In genomic region chr1:1425753-1426495, GRCh38 we compare ENCODE assay signal across 13 cellular contexts. TPM values are rescaled to one million over a fixed set of nuclear protein-coding genes. Genes with fewer than 3 reads are reported as not detected.
DNase-seq lines count a peak whose midpoint lies in the region; ATAC-seq, FAIRE-seq and TF ChIP-seq lines count a peak whose summit lies in the region.
"Had no signal": no experiment of that assay in that cellular context is flagged by ENCODE, and none has a peak within 500 bp of the region (broad histone marks: within the 10 kb centered on the region; RNA-seq: fewer than 3 reads in every experiment).

No MANE protein-coding gene starts in this region.

- peak overlapping the region; percentile 64 for H4K5ac ChIP-seq in H1 (ENCODE audit: insufficient read length, low read depth, low read length)

- peak overlapping the region; percentile 89 for H3K18ac ChIP-seq in H1 (ENCODE audit: extremely low read depth, low read length)

- FAIRE-seq in H1 (lab: Jason Lieb, UNC), result no peak

- H4K91ac ChIP-seq in H1 (replicated peaks; ENCODE audit: insufficient read length, low read length), result peak overlapping the region; percentile 97

- intact Hi-C loops in HCT116 (cut with micrococcal nuclease), result no loop called here

- H3K14ac ChIP-seq in H1 (ENCODE audit: insufficient read length), result peak overlapping the region; percentile 29

- H4K8ac ChIP-seq in H1 (ENCODE audit: extremely low read depth, insufficient read depth, low read length), result peak overlapping the region; percentile 86

- peak overlapping the region; percentile 97; the same call in 1 of the 2 replicates for H2BK15ac ChIP-seq in H1 (ENCODE audit: low read length)

- no peak overlapping the region for H3K4me2 ChIP-seq in HCT116 (ENCODE audit: low read length)
- H3K4me2 ChIP-seq in H1 (ENCODE audit: insufficient read depth in 1 of 2, low read depth in 2 of 2, low read length in 2 of 2), result peak overlapping the region; percentile 49 to 56; a peak in 3 of 4 replicates

- H3K9ac ChIP-seq in HCT116 (ENCODE audit: low read length), result no peak overlapping the region
- H3K9ac ChIP-seq in H1 (replicated peaks in 1 of 4; ENCODE audit: extremely low read depth in 1 of 4, low read depth in 3 of 4, low read length in 3 of 4), result no peak overlapping the region

- H3K4me3 ChIP-seq in HCT116 (replicated peaks in 1 of 2; ENCODE audit: low read depth in 1 of 2, low read length in 2 of 2) (no peak overlapping the region), H1 (ENCODE audit: extremely low read depth in 1 of 4, insufficient read depth in 2 of 4, low read depth in 3 of 4, low read length in 4 of 4) (peak overlapping the region in 3 of 4 experiments; percentile 11 to 38 (median 14); a peak in 4 of 8 replicates), MG63 (no peak overlapping the region)

- WGBS in H1 (ENCODE audit: extremely low coverage in 1 of 2, insufficient coverage in 1 of 2, insufficient read length in 1 of 2, insufficient replicate concordance in 2 of 2, low coverage in 1 of 2, low lambda C conversion rate in 2 of 2, missing lambda C conversion rate in 1 of 2), 2 experiments, result 60% methylated on average over 26 of the region's 33 CpGs; no CpG with 5 or more reads in 1 of the 2 experiments

- H4K20me1 ChIP-seq in HCT116 (ENCODE audit: insufficient read depth) (no peaks in the 10 kb centered on the region), H1 (replicated peaks in 1 of 2; ENCODE audit: control insufficient read depth in 1 of 2, insufficient read depth in 2 of 2, low read length in 2 of 2) (no peaks in the 10 kb centered on the region)

- H3K9me3 ChIP-seq in HCT116 (ENCODE audit: control insufficient read depth in 1 of 2, insufficient read depth in 1 of 2, low read depth in 1 of 2, low read length in 2 of 2) (no peaks in the 10 kb centered on the region), H1 (ENCODE audit: insufficient read depth in 2 of 2, low read depth in 1 of 2, low read length in 1 of 2) (peaks cover 0 to 3% of the 10 kb centered on the region in 2 experiments; a peak in 1 of 4 replicates), MG63 (no peaks in the 10 kb centered on the region)

- CTCF ChIA-PET in HCT116 (lab: Charles Lee) (no interaction called here), H1 (lab: Charles Lee; ENCODE audit: partially characterized antibody) (interaction anchor here (1.3 to 3.4 kb wide), 4 partner anchors 15 to 79 kb away, joined by 3 to 14 read pairs (median 4); no protein-coding TSS in a partner anchor)

- peaks cover 26 to 55% of the 10 kb centered on the region in 2 experiments for H3K4me1 ChIP-seq in HCT116 (ENCODE audit: control insufficient read depth in 1 of 2, insufficient read depth in 2 of 2, low read length in 2 of 2)
- H3K4me1 ChIP-seq in H1 (replicated peaks in 1 of 4; ENCODE audit: control insufficient read depth in 3 of 4, insufficient read depth in 4 of 4, low read length in 3 of 4), result peaks cover 0 to 39% (median 27%) of the 10 kb centered on the region in 4 experiments; a peak in 6 of 7 replicates

- no TSS peak for BruUV-seq in HCT116 (replicated peaks; lab: Mats Ljungman, UMichigan)

- peak overlapping the region; percentile 65 for H3K4ac ChIP-seq in H1 (replicated peaks; ENCODE audit: insufficient read length, low read depth, low read length)

- TF ChIP-seq POLR2A in HCT116 (IDR thresholded peaks at IDR 0.05; ENCODE audit: borderline replicate concordance, extremely low read depth, insufficient read depth, insufficient read length), result no peak
- no peak for TF ChIP-seq POLR2A in H1 (IDR thresholded peaks at IDR 0.05; ENCODE audit: control extremely low read depth in 1 of 2, low read depth in 2 of 2, low read length in 2 of 2)

- peak overlapping the region; percentile 15 for H2BK120ac ChIP-seq in H1 (replicated peaks; ENCODE audit: low read depth, low read length)

- TF ChIP-seq CTCF in HCT116 (IDR thresholded peaks at IDR 0.05 in 2 of 3, conservative IDR thresholded peaks at IDR 0.05 in 1 of 3; ENCODE audit: borderline replicate concordance in 1 of 3, insufficient read depth in 1 of 3, low read depth in 2 of 3, low read length in 2 of 3), result no peak
- TF ChIP-seq CTCF in H1 (IDR thresholded peaks at IDR 0.05; ENCODE audit: control extremely low read depth in 1 of 3, insufficient read depth in 1 of 3, low read depth in 1 of 3, low read length in 3 of 3), result no peak
- no peak for TF ChIP-seq CTCF in nephron (IDR thresholded peaks at IDR 0.05; ENCODE audit: unreplicated experiment in 3 of 3)

- H3K79me2 ChIP-seq in HCT116 (ENCODE audit: insufficient read depth, low read length) (no peaks in the 10 kb centered on the region), H1 (ENCODE audit: control insufficient read depth in 1 of 2, insufficient read depth in 2 of 2, low read length in 2 of 2) (no peaks in the 10 kb centered on the region)

- peak overlapping the region; percentile 55 to 67 (median 56) for H3K4me3 Mint-ChIP-seq in nephron
- H3K4me3 Mint-ChIP-seq in activated T-cell treated with anti-CD3 and anti-CD28 coated beads, Interleukin-2, amount 50 U/mL, for 72 hours, result peak overlapping the region in 1 of 2 donors; percentile 67
- H3K4me3 Mint-ChIP-seq: CD8-positive, alpha-beta T cell had no signal

- peaks cover 20% of the 10 kb centered on the region for H3K4me1 Mint-ChIP-seq in nephron
- H3K4me1 Mint-ChIP-seq in activated T-cell treated with anti-CD3 and anti-CD28 coated beads, Interleukin-2, amount 50 U/mL, for 72 hours (ENCODE audit: low read depth), result peaks cover 12% of the 10 kb centered on the region

- H3K27me3 ChIP-seq in HCT116 (ENCODE audit: insufficient read depth, low read length), result no peaks in the 10 kb centered on the region
- no peaks in the 10 kb centered on the region; a peak in 1 of 7 replicates for H3K27me3 ChIP-seq in H1 (replicated peaks in 1 of 4; ENCODE audit: control insufficient read depth in 3 of 4, extremely low read depth in 1 of 4, insufficient read depth in 3 of 4, low read length in 3 of 4)
- no peaks in the 10 kb centered on the region for H3K27me3 ChIP-seq in MG63

- TF ChIP-seq RAD21 in HCT116 (IDR thresholded peaks at IDR 0.05; ENCODE audit: low read depth), result no peak
- no peak for TF ChIP-seq RAD21 in H1 (IDR thresholded peaks at IDR 0.05 in 1 of 2, conservative IDR thresholded peaks at IDR 0.05 in 1 of 2; ENCODE audit: low read depth in 2 of 2, low read length in 2 of 2)

- H3K27ac Mint-ChIP-seq in nephron, result peak overlapping the region in 1 of 3 experiments; percentile 58
- no peak overlapping the region for H3K27ac Mint-ChIP-seq in activated T-cell treated with anti-CD3 and anti-CD28 coated beads, Interleukin-2, amount 50 U/mL, for 72 hours
- H3K27ac Mint-ChIP-seq: CD8-positive, alpha-beta T cell had no signal

- H3K23me2 ChIP-seq in H1 (ENCODE audit: low read depth, low read length), result peaks cover 6% of the 10 kb centered on the region; the same call in 1 of the 2 replicates

- peak overlapping the region; percentile 94; the same call in 1 of the 2 replicates for H2BK12ac ChIP-seq in H1 (ENCODE audit: low read depth, low read length)

- no peaks in the 10 kb centered on the region for H3K27me3 Mint-ChIP-seq in nephron (ENCODE audit: low read depth)
- H3K27me3 Mint-ChIP-seq in activated T-cell treated with anti-CD3 and anti-CD28 coated beads, Interleukin-2, amount 50 U/mL, for 72 hours (ENCODE audit: low read depth), result peaks cover 26% of the 10 kb centered on the region

- RAD21 ChIA-PET in HCT116 (lab: Charles Lee; ENCODE audit: low non-redundant PET in 1 of 2, low total read pairs in 2 of 2, uncharacterized antibody in 2 of 2, unreplicated experiment in 2 of 2), result no interaction called here

- no peak overlapping the region for H2AFZ ChIP-seq in HCT116 (ENCODE audit: low read depth, low read length, poor library complexity, severe bottlenecking)
- H2AFZ ChIP-seq in H1 (ENCODE audit: low read length), result no peak overlapping the region

- peak overlapping the region; percentile 90; the same call in 1 of the 2 replicates for H2BK20ac ChIP-seq in H1 (ENCODE audit: low read length)

- peak overlapping the region; percentile 70 for H3K56ac ChIP-seq in H1 (replicated peaks; ENCODE audit: insufficient read length, low read depth, low read length)

- H3K9me2 ChIP-seq in HCT116 (ENCODE audit: insufficient read depth), result no peaks in the 10 kb centered on the region

- H3K27ac ChIP-seq in HCT116 (ENCODE audit: low read depth, low read length) (no peak overlapping the region), H1 (ENCODE audit: low read depth, low read length) (no peak overlapping the region)

- DNase-seq in C1 segment of cervical spinal cord (lab: John Stamatoyannopoulos, UW), result peak in 12 of 14 donors; percentile 15 to 83 (median 64)
- DNase-seq in HCT116 (ENCODE audit: low read depth, low spot score), result no peak
- DNase-seq in H1 (ENCODE audit: low read depth in 1 of 2, low spot score in 2 of 2), result peak in 1 of 2 experiments; percentile 73
- no peak for DNase-seq in glomerular visceral epithelial cell (ENCODE audit: extremely low spot score)
- no peak for DNase-seq in MG63
- DNase-seq in activated T-cell treated with anti-CD3 and anti-CD28 coated beads, Interleukin-2, amount 50 U/mL, for 72 hours, result no peak
- DNase-seq: CD8-positive, alpha-beta T cell; foreskin melanocyte; NCI-H146; stimulated activated CD4-positive, alpha-beta T cell treated with anti-CD3 and anti-CD28 coated beads, Interleukin-12 subunit alpha, Interleukin-12 subunit beta, amount 100 ng/mL, for 4 hours had no signal

- no peaks in the 10 kb centered on the region for H3K79me1 ChIP-seq in H1 (ENCODE audit: low read depth, low read length)

- peak overlapping the region; percentile 90; the same call in 1 of the 2 replicates for H2BK5ac ChIP-seq in H1 (ENCODE audit: low read depth, low read length)

- ATAC-seq in HCT116 (peak; percentile 30; the same call in 1 of the 2 replicates), GM21526 (IDR thresholded peaks at IDR 0.05; ENCODE audit: low FRiP score, unreplicated experiment) (no peak)
- no peak for ATAC-seq in activated T-cell treated with anti-CD3 and anti-CD28 coated beads, Interleukin-2, amount 50 U/mL, for 72 hours (replicated peaks in 1 of 2)

- H3K23ac ChIP-seq in H1 (ENCODE audit: insufficient read length), result no peak overlapping the region

- H3K36me3 Mint-ChIP-seq in nephron (ENCODE audit: low read depth), result no peaks in the 10 kb centered on the region
- peaks cover 2% of the 10 kb centered on the region in 2 donors for H3K36me3 Mint-ChIP-seq in activated T-cell treated with anti-CD3 and anti-CD28 coated beads, Interleukin-2, amount 50 U/mL, for 72 hours (ENCODE audit: insufficient read depth in 2 of 2)
- H3K36me3 Mint-ChIP-seq: CD8-positive, alpha-beta T cell had no signal

- no peaks in the 10 kb centered on the region for H3K9me3 Mint-ChIP-seq in nephron
- H3K9me3 Mint-ChIP-seq in activated T-cell treated with anti-CD3 and anti-CD28 coated beads, Interleukin-2, amount 50 U/mL, for 72 hours, result no peaks in the 10 kb centered on the region
- H3K9me3 Mint-ChIP-seq: CD8-positive, alpha-beta T cell had no signal

- TF ChIP-seq EP300 in H1 (IDR thresholded peaks at IDR 0.05; ENCODE audit: borderline replicate concordance in 1 of 2, low read depth in 2 of 2, low read length in 2 of 2), result no peak

- POLR2A ChIA-PET in HCT116 (lab: Charles Lee), result no interaction called here
- POLR2A ChIA-PET in H1 (lab: Charles Lee; ENCODE audit: partially characterized antibody), result interaction anchor here (0.7 to 22.9 kb wide), 8 partner anchors 7 to 50 kb away, joined by 3 to 515 read pairs (median 8); partner anchors contain the start of genes CCNL2, MRPL20 and VWA1

- H2AK5ac ChIP-seq in H1 (ENCODE audit: low read depth, low read length), result 0 out of 2 replicates have a peak overlapping the region, but pooled peaks have one; percentile 7

- H3K36me3 ChIP-seq in HCT116 (ENCODE audit: control insufficient read depth in 1 of 2, insufficient read depth in 2 of 2, low read length in 2 of 2) (no peaks in the 10 kb centered on the region), H1 (ENCODE audit: control insufficient read depth in 2 of 4, insufficient read depth in 4 of 4, low read length in 3 of 4) (no peaks in the 10 kb centered on the region; a peak in 1 of 8 replicates), MG63 (no peaks in the 10 kb centered on the region)

RNA-seq across cellular contexts. Expression of gene ANKRD65, which starts 4.8 kb away (rescaled TPM):
- total RNA-seq in HCT116 (2021; ENCODE audit: unreplicated experiment), result not detected
- 0.06 and 0.07 TPM in 2 replicates for polyA plus RNA-seq in HCT116 (2012)
- 1.8 and 2.2 TPM in 2 replicates for total RNA-seq in H1 (2021; fragmentation: NEBNext Ultra II Directional; extraction: Animal tissue kit (Norgen Biotek cat#: 25700))
- polyA plus RNA-seq in H1 (2011; rRNA removed), result 1.7 and 2.0 TPM in 2 replicates
- 3.2 TPM for polyA plus RNA-seq in H1 (2011; cell fraction: cytosol; rRNA removed)
- polyA plus RNA-seq in H1 (2011; cell fraction: nucleus; rRNA removed), result 6.6 TPM
- polyA plus RNA-seq in H1 (2012, experiment 1 of 2), result 2.6 to 3.5 TPM (median 3.3 TPM) in 4 replicates
- 3.2 TPM for polyA plus RNA-seq in H1 (2012, experiment 2 of 2)
- 1.2 TPM for polyA plus RNA-seq in H1 (2013, experiment 1 of 2)
- polyA plus RNA-seq in H1 (2013, experiment 2 of 2), result 1.3 TPM
- polyA minus RNA-seq in H1 (2011; rRNA and poly(A)+ RNA removed), result 0.73 and 0.80 TPM in 2 replicates
- polyA minus RNA-seq in H1 (2011; cell fraction: cytosol; rRNA and poly(A)+ RNA removed), result 1.7 TPM
- polyA minus RNA-seq in H1 (2011; cell fraction: nucleus; rRNA and poly(A)+ RNA removed), result 2.2 TPM
- not detected in 2 replicates for total RNA-seq in MG63 (2014; rRNA removed; shearing (Covaris generic); ENCODE audit: low replicate concordance)
- total RNA-seq in activated T-cell treated with anti-CD3 and anti-CD28 coated beads, Interleukin-2, amount 50 U/mL, for 72 hours, result under 1 TPM in 1 of 2 donors, not detected in 1; 0.17 TPM
- total RNA-seq: CD8-positive, alpha-beta T cell had no signal

RNA-seq across cellular contexts. Expression of gene VWA1, which starts 9.6 kb away (rescaled TPM):
- 50.6 TPM for total RNA-seq in HCT116 (2021; ENCODE audit: unreplicated experiment)
- polyA plus RNA-seq in HCT116 (2012), result 17.5 and 18.9 TPM in 2 replicates
- 36.6 and 42.0 TPM in 2 replicates for total RNA-seq in H1 (2021; fragmentation: NEBNext Ultra II Directional; extraction: Animal tissue kit (Norgen Biotek cat#: 25700))
- 16.0 and 19.5 TPM in 2 replicates for polyA plus RNA-seq in H1 (2011; rRNA removed)
- 15.8 TPM for polyA plus RNA-seq in H1 (2011; cell fraction: cytosol; rRNA removed)
- 26.0 TPM for polyA plus RNA-seq in H1 (2011; cell fraction: nucleus; rRNA removed)
- 15.3 to 20.4 TPM (median 19.1 TPM) in 4 replicates for polyA plus RNA-seq in H1 (2012, experiment 1 of 2)
- polyA plus RNA-seq in H1 (2012, experiment 2 of 2), result 11.3 TPM
- polyA plus RNA-seq in H1 (2013, experiment 1 of 2), result 32.5 TPM
- 30.8 TPM for polyA plus RNA-seq in H1 (2013, experiment 2 of 2)
- 3.7 and 6.6 TPM in 2 replicates for polyA minus RNA-seq in H1 (2011; rRNA and poly(A)+ RNA removed)
- polyA minus RNA-seq in H1 (2011; cell fraction: cytosol; rRNA and poly(A)+ RNA removed), result 13.1 TPM
- 13.6 TPM for polyA minus RNA-seq in H1 (2011; cell fraction: nucleus; rRNA and poly(A)+ RNA removed)
- total RNA-seq in MG63 (2014; rRNA removed; shearing (Covaris generic); ENCODE audit: low replicate concordance), result 0.59 and 6.2 TPM in 2 replicates
- total RNA-seq in activated T-cell treated with anti-CD3 and anti-CD28 coated beads, Interleukin-2, amount 50 U/mL, for 72 hours, result 1 to 10 TPM in 1 of 2 donors, under 1 TPM in 1; 0.94 to 1.4 TPM
- total RNA-seq: CD8-positive, alpha-beta T cell had no signal

RNA-seq across cellular contexts. Expression of gene MRPL20, which starts 18.8 kb away (rescaled TPM):
- 131 TPM for total RNA-seq in HCT116 (2021; ENCODE audit: unreplicated experiment)
- polyA plus RNA-seq in HCT116 (2012), result 112 and 144 TPM in 2 replicates
- total RNA-seq in H1 (2021; fragmentation: NEBNext Ultra II Directional; extraction: Animal tissue kit (Norgen Biotek cat#: 25700)), result 126 and 130 TPM in 2 replicates
- 138 and 151 TPM in 2 replicates for polyA plus RNA-seq in H1 (2011; rRNA removed)
- polyA plus RNA-seq in H1 (2011; cell fraction: cytosol; rRNA removed), result 155 TPM
- 119 TPM for polyA plus RNA-seq in H1 (2011; cell fraction: nucleus; rRNA removed)
- 199 to 245 TPM (median 224 TPM) in 4 replicates for polyA plus RNA-seq in H1 (2012, experiment 1 of 2)
- polyA plus RNA-seq in H1 (2012, experiment 2 of 2), result 282 TPM
- polyA plus RNA-seq in H1 (2013, experiment 1 of 2), result 197 TPM
- 188 TPM for polyA plus RNA-seq in H1 (2013, experiment 2 of 2)
- 67.9 and 70.9 TPM in 2 replicates for polyA minus RNA-seq in H1 (2011; rRNA and poly(A)+ RNA removed)
- 82.3 TPM for polyA minus RNA-seq in H1 (2011; cell fraction: cytosol; rRNA and poly(A)+ RNA removed)
- 51.4 TPM for polyA minus RNA-seq in H1 (2011; cell fraction: nucleus; rRNA and poly(A)+ RNA removed)
- 32.0 and 55.2 TPM in 2 replicates for total RNA-seq in MG63 (2014; rRNA removed; shearing (Covaris generic); ENCODE audit: low replicate concordance)
- total RNA-seq in activated T-cell treated with anti-CD3 and anti-CD28 coated beads, Interleukin-2, amount 50 U/mL, for 72 hours, result 10 to 100 TPM; 74.9 to 77.5 TPM

RNA-seq across cellular contexts. Expression of gene ATAD3C, which starts 23.6 kb away (rescaled TPM):
- total RNA-seq in HCT116 (2021; ENCODE audit: unreplicated experiment), result 0.61 TPM
- 0.31 and 0.53 TPM in 2 replicates for polyA plus RNA-seq in HCT116 (2012)
- 1.3 and 2.0 TPM in 2 replicates for total RNA-seq in H1 (2021; fragmentation: NEBNext Ultra II Directional; extraction: Animal tissue kit (Norgen Biotek cat#: 25700))
- polyA plus RNA-seq in H1 (2011; rRNA removed), result 2.7 and 2.8 TPM in 2 replicates
- 2.3 TPM for polyA plus RNA-seq in H1 (2011; cell fraction: cytosol; rRNA removed)
- polyA plus RNA-seq in H1 (2011; cell fraction: nucleus; rRNA removed), result 10.7 TPM
- 3.1 to 5.1 TPM (median 3.8 TPM) in 4 replicates for polyA plus RNA-seq in H1 (2012, experiment 1 of 2)
- 1.9 TPM for polyA plus RNA-seq in H1 (2012, experiment 2 of 2)
- 1.1 TPM for polyA plus RNA-seq in H1 (2013, experiment 1 of 2)
- 0.74 TPM for polyA plus RNA-seq in H1 (2013, experiment 2 of 2)
- polyA minus RNA-seq in H1 (2011; rRNA and poly(A)+ RNA removed), result 0.57 and 0.88 TPM in 2 replicates
- polyA minus RNA-seq in H1 (2011; cell fraction: cytosol; rRNA and poly(A)+ RNA removed), result 0.73 TPM
- polyA minus RNA-seq in H1 (2011; cell fraction: nucleus; rRNA and poly(A)+ RNA removed), result 3.2 TPM
- not detected in 2 replicates for total RNA-seq in MG63 (2014; rRNA removed; shearing (Covaris generic); ENCODE audit: low replicate concordance)
- 1 to 10 TPM; 2.8 to 3.7 TPM for total RNA-seq in activated T-cell treated with anti-CD3 and anti-CD28 coated beads, Interleukin-2, amount 50 U/mL, for 72 hours
- total RNA-seq: cerebellum had no signal

RNA-seq across cellular contexts. Expression of gene CCNL2, which starts 26.8 kb away (rescaled TPM):
- total RNA-seq in HCT116 (2021; ENCODE audit: unreplicated experiment), result 173 TPM
- 125 and 138 TPM in 2 replicates for polyA plus RNA-seq in HCT116 (2012)
- total RNA-seq in H1 (2021; fragmentation: NEBNext Ultra II Directional; extraction: Animal tissue kit (Norgen Biotek cat#: 25700)), result 120 TPM in 2 replicates
- polyA plus RNA-seq in H1 (2011; rRNA removed), result 79.8 and 121 TPM in 2 replicates
- 153 TPM for polyA plus RNA-seq in H1 (2011; cell fraction: cytosol; rRNA removed)
- 606 TPM for polyA plus RNA-seq in H1 (2011; cell fraction: nucleus; rRNA removed)
- polyA plus RNA-seq in H1 (2012, experiment 1 of 2), result 111 to 127 TPM (median 117 TPM) in 4 replicates
- 46.7 TPM for polyA plus RNA-seq in H1 (2012, experiment 2 of 2)
- 109 TPM for polyA plus RNA-seq in H1 (2013, experiment 1 of 2)
- 91.9 TPM for polyA plus RNA-seq in H1 (2013, experiment 2 of 2)
- polyA minus RNA-seq in H1 (2011; rRNA and poly(A)+ RNA removed), result 66.3 and 81.1 TPM in 2 replicates
- polyA minus RNA-seq in H1 (2011; cell fraction: cytosol; rRNA and poly(A)+ RNA removed), result 48.5 TPM
- polyA minus RNA-seq in H1 (2011; cell fraction: nucleus; rRNA and poly(A)+ RNA removed), result 142 TPM
- total RNA-seq in MG63 (2014; rRNA removed; shearing (Covaris generic); ENCODE audit: low replicate concordance), result 45.1 and 47.9 TPM in 2 replicates
- 100 to 1,000 TPM; 166 to 180 TPM for total RNA-seq in activated T-cell treated with anti-CD3 and anti-CD28 coated beads, Interleukin-2, amount 50 U/mL, for 72 hours

Comparison
In these comparisons a context has a peak if more than half of its experiments do, and no peak if none do; other contexts are left out.
1. DNase-seq: peak in C1 segment of cervical spinal cord (12 of 14); none in HCT116 (single experiment), glomerular visceral epithelial cell (single experiment), MG63 (single experiment) and activated T-cell treated with anti-CD3 and anti-CD28 coated beads, Interleukin-2, amount 50 U/mL, for 72 hours (0 of 2).
2. H3K4me3 ChIP-seq: peak in H1 (3 of 4); none in HCT116 (0 of 2) and MG63 (single experiment).